Comparison of ENCODE assay signal across 1 cellular context in the genomic region with DNA sequence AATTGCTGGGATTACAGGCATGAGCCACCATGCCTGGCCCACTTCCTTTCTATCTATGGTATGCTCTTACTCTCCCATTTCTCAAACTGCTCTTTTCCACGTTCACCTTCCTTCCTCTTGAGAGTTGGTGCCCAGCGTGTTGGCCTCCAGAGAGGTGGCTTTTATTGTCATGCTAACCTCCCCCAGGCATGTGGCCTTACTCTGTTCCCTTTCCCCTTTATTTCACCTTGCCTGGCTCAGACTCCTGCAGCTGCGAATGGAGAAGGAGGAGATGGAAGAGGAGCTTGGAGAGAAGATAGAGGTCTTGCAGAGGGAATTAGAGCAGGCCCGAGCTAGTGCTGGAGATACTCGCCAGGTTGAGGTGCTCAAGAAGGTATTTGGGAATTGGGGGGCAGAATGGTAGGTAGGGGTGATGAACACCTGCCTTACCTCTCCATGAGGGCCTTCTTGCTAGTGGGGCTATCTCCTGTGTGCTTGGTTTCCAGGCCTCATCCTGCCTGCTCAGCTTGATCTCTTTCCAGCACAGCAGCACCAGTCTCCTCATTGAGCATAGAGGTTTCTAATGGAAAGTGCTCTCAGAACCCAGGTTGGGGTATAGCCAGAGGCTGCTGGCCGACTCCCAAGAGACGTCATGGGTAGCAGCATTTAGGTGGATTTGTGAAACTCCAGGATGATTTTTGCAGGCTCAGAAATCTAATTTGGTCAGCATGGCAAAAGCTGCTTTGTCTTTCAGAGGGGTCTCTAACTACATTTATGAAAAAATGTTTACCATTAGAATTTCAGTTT.
TF ChIP-seq lines count a peak whose summit lies in the region.

No MANE protein-coding gene starts in this region.

TF ChIP-seq in SK-N-SH, 30 proteins besides CTCF, POLR2A, EP300 and RAD21:
- TF ChIP-seq SMC3 (IDR thresholded peaks at IDR 0.05; ENCODE audit: low read depth, low read length) (no peak), EZH2phosphoT487 (IDR thresholded peaks at IDR 0.05; ENCODE audit: borderline replicate concordance, low read depth) (no peak), TAF1 (IDR thresholded peaks at IDR 0.05; ENCODE audit: borderline replicate concordance, low read depth, low read length) (no peak), IRF3 (IDR thresholded peaks at IDR 0.05; ENCODE audit: low read depth, low read length) (no peak)
- TF ChIP-seq, protein P1, sequence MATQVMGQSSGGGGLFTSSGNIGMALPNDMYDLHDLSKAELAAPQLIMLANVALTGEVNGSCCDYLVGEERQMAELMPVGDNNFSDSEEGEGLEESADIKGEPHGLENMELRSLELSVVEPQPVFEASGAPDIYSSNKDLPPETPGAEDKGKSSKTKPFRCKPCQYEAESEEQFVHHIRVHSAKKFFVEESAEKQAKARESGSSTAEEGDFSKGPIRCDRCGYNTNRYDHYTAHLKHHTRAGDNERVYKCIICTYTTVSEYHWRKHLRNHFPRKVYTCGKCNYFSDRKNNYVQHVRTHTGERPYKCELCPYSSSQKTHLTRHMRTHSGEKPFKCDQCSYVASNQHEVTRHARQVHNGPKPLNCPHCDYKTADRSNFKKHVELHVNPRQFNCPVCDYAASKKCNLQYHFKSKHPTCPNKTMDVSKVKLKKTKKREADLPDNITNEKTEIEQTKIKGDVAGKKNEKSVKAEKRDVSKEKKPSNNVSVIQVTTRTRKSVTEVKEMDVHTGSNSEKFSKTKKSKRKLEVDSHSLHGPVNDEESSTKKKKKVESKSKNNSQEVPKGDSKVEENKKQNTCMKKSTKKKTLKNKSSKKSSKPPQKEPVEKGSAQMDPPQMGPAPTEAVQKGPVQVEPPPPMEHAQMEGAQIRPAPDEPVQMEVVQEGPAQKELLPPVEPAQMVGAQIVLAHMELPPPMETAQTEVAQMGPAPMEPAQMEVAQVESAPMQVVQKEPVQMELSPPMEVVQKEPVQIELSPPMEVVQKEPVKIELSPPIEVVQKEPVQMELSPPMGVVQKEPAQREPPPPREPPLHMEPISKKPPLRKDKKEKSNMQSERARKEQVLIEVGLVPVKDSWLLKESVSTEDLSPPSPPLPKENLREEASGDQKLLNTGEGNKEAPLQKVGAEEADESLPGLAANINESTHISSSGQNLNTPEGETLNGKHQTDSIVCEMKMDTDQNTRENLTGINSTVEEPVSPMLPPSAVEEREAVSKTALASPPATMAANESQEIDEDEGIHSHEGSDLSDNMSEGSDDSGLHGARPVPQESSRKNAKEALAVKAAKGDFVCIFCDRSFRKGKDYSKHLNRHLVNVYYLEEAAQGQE (IDR thresholded peaks at IDR 0.05; ENCODE audit: low read depth, low read length): no peak
